In the genomic region with DNA sequence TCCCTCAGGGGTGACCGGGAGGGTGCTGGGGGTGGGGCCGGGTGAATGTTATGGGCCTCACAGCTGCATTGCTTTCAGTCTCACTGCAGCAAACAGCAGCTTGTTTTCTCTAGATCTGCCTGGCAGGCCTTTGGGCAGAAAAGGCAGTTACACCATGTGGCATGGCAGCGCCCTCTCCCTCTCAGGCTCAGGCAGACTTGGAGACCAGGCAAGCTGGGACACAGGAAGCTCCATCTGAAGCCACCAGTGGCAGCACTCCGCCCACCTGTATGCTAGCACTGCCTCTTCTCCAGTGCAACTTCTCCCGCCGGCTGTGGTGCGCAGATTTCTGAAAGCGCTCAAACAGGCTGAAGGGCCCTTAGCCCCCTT, we compare ENCODE assay signal across 9 cellular contexts.
DNase-seq lines count a peak whose midpoint lies in the region; ATAC-seq and TF ChIP-seq lines count a peak whose summit lies in the region.
"Had no signal": no experiment of that assay in that cellular context is flagged by ENCODE, and none has a peak within 500 bp of the region (broad histone marks: within the 10 kb centered on the region; RNA-seq: fewer than 3 reads in every experiment).

No MANE protein-coding gene starts in this region.

- H3K4me3 ChIP-seq in HCT116 (replicated peaks in 1 of 2; ENCODE audit: low read depth in 1 of 2, low read length in 2 of 2): no peak overlapping the region
- no peak overlapping the region for H3K4me3 ChIP-seq in skin epidermis

- intact Hi-C loops in HCT116 (cut with micrococcal nuclease): no loop called here

- POLR2A ChIA-PET in HCT116 (lab: Charles Lee): interaction anchor here (1.2 kb wide), 1 partner anchor 80 kb away, joined by 3 read pairs; no protein-coding TSS in a partner anchor

- no TSS peak for BruUV-seq in HCT116 (replicated peaks; lab: Mats Ljungman, UMichigan)

- peaks cover 15 to 37% of the 10 kb centered on the region in 2 experiments for H3K4me1 ChIP-seq in HCT116 (ENCODE audit: control insufficient read depth in 1 of 2, insufficient read depth in 2 of 2, low read length in 2 of 2)

- H3K27me3 ChIP-seq in HCT116 (ENCODE audit: insufficient read depth, low read length): no peaks in the 10 kb centered on the region

- RAD21 ChIA-PET in HCT116 (lab: Charles Lee; ENCODE audit: low non-redundant PET in 1 of 2, low total read pairs in 2 of 2, uncharacterized antibody in 2 of 2, unreplicated experiment in 2 of 2): no interaction called here

- TF ChIP-seq CTCF in HCT116 (IDR thresholded peaks at IDR 0.05 in 2 of 3, conservative IDR thresholded peaks at IDR 0.05 in 1 of 3; ENCODE audit: borderline replicate concordance in 1 of 3, insufficient read depth in 1 of 3, low read depth in 2 of 3, low read length in 2 of 3): no peak

- CTCF ChIA-PET in HCT116 (lab: Charles Lee): no interaction called here

- 0 out of 2 replicates have a peak overlapping the region, but pooled peaks have one; percentile 12 for H3K9ac ChIP-seq in HCT116 (ENCODE audit: low read length)

- TF ChIP-seq RAD21 in HCT116 (IDR thresholded peaks at IDR 0.05; ENCODE audit: low read depth): no peak

- H3K9me3 ChIP-seq in HCT116 (ENCODE audit: control insufficient read depth in 1 of 2, insufficient read depth in 1 of 2, low read depth in 1 of 2, low read length in 2 of 2): no peaks in the 10 kb centered on the region

- peaks cover 0 to 3% of the 10 kb centered on the region in 2 experiments; a peak in 1 of 4 replicates for H3K36me3 ChIP-seq in HCT116 (ENCODE audit: control insufficient read depth in 1 of 2, insufficient read depth in 2 of 2, low read length in 2 of 2)

- no peak overlapping the region for H3K4me2 ChIP-seq in HCT116 (ENCODE audit: low read length)

- no peaks in the 10 kb centered on the region; the same call in 1 of the 2 replicates for H4K20me1 ChIP-seq in HCT116 (ENCODE audit: insufficient read depth)

- peaks cover 95% of the 10 kb centered on the region for H3K79me2 ChIP-seq in HCT116 (ENCODE audit: insufficient read depth, low read length)

- H3K9me2 ChIP-seq in HCT116 (ENCODE audit: insufficient read depth): no peaks in the 10 kb centered on the region

- no peak for TF ChIP-seq POLR2A in HCT116 (IDR thresholded peaks at IDR 0.05; ENCODE audit: borderline replicate concordance, extremely low read depth, insufficient read depth, insufficient read length)

- DNase-seq in HCT116 (ENCODE audit: low read depth, low spot score) (no peak), inferior parietal cortex (ENCODE audit: extremely low spot score) (peak; percentile 65), NAMALWA (ENCODE audit: low spot score) (no peak), iPS-NIHi7 (ENCODE audit: extremely low spot score) (no peak)
- DNase-seq in stimulated activated CD8-positive, alpha-beta memory T cell treated with anti-CD3 and anti-CD28 coated beads, Interleukin-4, amount 100 ng/mL, for 48 hours: no peak
- DNase-seq in activated CD4-positive, alpha-beta T cell treated with anti-CD3 and anti-CD28 coated beads, Interleukin-2, amount 50 U/mL, for 1 hour: no peak
- DNase-seq: activated naive CD4-positive, alpha-beta T cell treated with Interleukin-2 at 50 U/mL for 16 hours had no signal

- no peak overlapping the region for H2AFZ ChIP-seq in HCT116 (ENCODE audit: low read depth, low read length, poor library complexity, severe bottlenecking)

- peak; percentile 47 for ATAC-seq in HCT116

- H3K27ac ChIP-seq in HCT116 (ENCODE audit: low read depth, low read length) (no peak overlapping the region), angular gyrus (ENCODE audit: low read depth, low read length) (peak overlapping the region; percentile 74), skin epidermis (peak overlapping the region in 15 of 21 experiments; percentile 5 to 78 (median 58))

TF ChIP-seq in HCT116, 20 proteins besides CTCF, POLR2A, EP300 and RAD21:
- TF ChIP-seq, protein P1, sequence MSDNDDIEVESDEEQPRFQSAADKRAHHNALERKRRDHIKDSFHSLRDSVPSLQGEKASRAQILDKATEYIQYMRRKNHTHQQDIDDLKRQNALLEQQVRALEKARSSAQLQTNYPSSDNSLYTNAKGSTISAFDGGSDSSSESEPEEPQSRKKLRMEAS (IDR thresholded peaks at IDR 0.05): 0 out of 2 replicates have a peak, but pooled peaks have one; percentile 7
- TF ChIP-seq EZH2phosphoT487 (IDR thresholded peaks at IDR 0.05; ENCODE audit: borderline replicate concordance) (no peak), SRF (IDR thresholded peaks at IDR 0.05; ENCODE audit: low read depth) (no peak), TCF7L2 (IDR thresholded peaks at IDR 0.05; ENCODE audit: borderline replicate concordance, extremely low read depth, insufficient read depth, insufficient read length) (no peak), ZNF274 (IDR thresholded peaks at IDR 0.05; ENCODE audit: low read depth, low read length) (no peak), ELF1 (IDR thresholded peaks at IDR 0.05; ENCODE audit: borderline replicate concordance, low read depth) (no peak), ZFX (IDR thresholded peaks at IDR 0.05) (no peak)
